In the genomic region with DNA sequence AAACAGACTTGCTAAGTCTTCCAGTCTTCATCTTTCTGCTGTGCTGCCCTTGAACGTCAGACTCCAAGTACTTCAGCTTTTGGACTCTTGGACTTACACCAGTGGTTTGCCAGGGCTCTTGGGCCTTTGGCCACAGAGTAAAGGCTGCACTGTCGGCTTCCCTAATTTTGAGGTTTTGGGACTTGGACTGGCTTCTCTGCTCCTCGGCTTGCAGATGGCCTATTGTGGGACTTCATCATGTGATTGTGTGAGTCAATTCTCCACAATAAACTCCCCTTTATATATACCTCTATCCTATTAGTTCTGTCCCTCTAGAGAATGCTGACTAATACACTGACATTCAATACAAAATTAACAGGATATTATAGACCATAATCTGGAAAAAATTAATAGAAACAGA, we compare ENCODE assay signal across 25 cellular contexts.
DNase-seq lines count a peak whose midpoint lies in the region; ATAC-seq, FAIRE-seq and TF ChIP-seq lines count a peak whose summit lies in the region.
"Had no signal": no experiment of that assay in that cellular context is flagged by ENCODE, and none has a peak within 500 bp of the region (broad histone marks: within the 10 kb centered on the region; RNA-seq: fewer than 3 reads in every experiment).

No MANE protein-coding gene starts in this region.

- no peak overlapping the region for H4K8ac ChIP-seq in trophoblast cell (ENCODE audit: low read depth, low read length)

- peak overlapping the region; percentile 81 for H2BK12ac ChIP-seq in trophoblast cell (ENCODE audit: low read length)

- no peaks in the 10 kb centered on the region for H3K79me2 ChIP-seq in endothelial cell of umbilical vein (ENCODE audit: control insufficient read depth, insufficient read depth, low read length)
- no peaks in the 10 kb centered on the region for H3K79me2 ChIP-seq in trophoblast cell (ENCODE audit: control insufficient read depth, insufficient read depth, low read length, poor library complexity)

- H3K36me3 ChIP-seq in endothelial cell of umbilical vein (ENCODE audit: control insufficient read depth in 2 of 2, extremely low read depth in 1 of 2, insufficient read depth in 2 of 2, low read length in 2 of 2) (no peaks in the 10 kb centered on the region), trophoblast cell (ENCODE audit: control insufficient read depth in 1 of 2, insufficient read depth in 2 of 2, low read length in 2 of 2) (no peaks in the 10 kb centered on the region)
- H3K36me3 ChIP-seq: SJSA1 had no signal

- TF ChIP-seq CTCF in AG10803 (conservative IDR thresholded peaks at IDR 0.05; ENCODE audit: low read length) (no peak), endothelial cell of umbilical vein (IDR thresholded peaks at IDR 0.05; ENCODE audit: extremely low read depth in 1 of 2, insufficient read depth in 1 of 2, low read depth in 1 of 2, low read length in 2 of 2) (no peak), fibroblast of the aortic adventitia (IDR thresholded peaks at IDR 0.05; ENCODE audit: insufficient read depth, low read length) (no peak)

- H3K9ac ChIP-seq in endothelial cell of umbilical vein (replicated peaks; ENCODE audit: extremely low read depth, insufficient read depth, low read length) (no peak overlapping the region), trophoblast cell (ENCODE audit: low read length) (no peak overlapping the region)
- H3K9ac ChIP-seq: GM23248 had no signal

- no peak overlapping the region for H2AFZ ChIP-seq in endothelial cell of umbilical vein (ENCODE audit: low read depth, low read length)
- no peak overlapping the region for H2AFZ ChIP-seq in trophoblast cell (ENCODE audit: insufficient read depth, low read length, poor library complexity)
- H2AFZ ChIP-seq: GM23248, PC-9 had no signal

- no peaks in the 10 kb centered on the region for H3K9me3 ChIP-seq in endothelial cell of umbilical vein (replicated peaks; ENCODE audit: control insufficient read depth, insufficient read depth, low read length)
- no peaks in the 10 kb centered on the region for H3K9me3 ChIP-seq in trophoblast cell (ENCODE audit: insufficient read depth, low read depth, low read length)

- no peak overlapping the region for H3K27ac Mint-ChIP-seq in activated CD8-positive, alpha-beta memory T cell treated with anti-CD3 and anti-CD28 coated beads, Interleukin-2, amount 10 ng/mL, durations not matched to agents 7 days and 5 days
- H3K27ac Mint-ChIP-seq: H9 had no signal

- no peak for ATAC-seq in HG03520 (IDR thresholded peaks at IDR 0.05; ENCODE audit: unreplicated experiment)
- ATAC-seq in activated CD8-positive, alpha-beta memory T cell treated with anti-CD3 and anti-CD28 coated beads, Interleukin-2, amount 10 ng/mL, durations not matched to agents 7 days and 5 days: no peak

- peak; percentile 55 for FAIRE-seq in endothelial cell of umbilical vein (lab: Jason Lieb, UNC)
- FAIRE-seq: GM19239 had no signal

- DNase-seq in AG10803 (ENCODE audit: low read depth): peak; percentile 29
- DNase-seq in endothelial cell of umbilical vein (ENCODE audit: low read depth, low spot score): no peak
- DNase-seq in fibroblast of the aortic adventitia (ENCODE audit: low read depth): peak; percentile 69
- no peak for DNase-seq in trophoblast cell
- no peak for DNase-seq in posterior vena cava (ENCODE audit: low spot score)
- no peak for DNase-seq in activated CD8-positive, alpha-beta memory T cell treated with anti-CD3 and anti-CD28 coated beads, Interleukin-2, amount 10 ng/mL, durations not matched to agents 7 days and 5 days
- DNase-seq: ACHN, DMS153, DND-41, GM23248, H9, IMR-90, KG1, MM.1S, NCI-H1694, NCI-H2081, NCI-H2227 treated with DMSO at 0.1 percent for 48 hours, NCI-H526 treated with DMSO at 0.1 percent for 48 hours, PC-9, Right ventricle myocardium superior, RPMI8226 had no signal

- CTCF ChIA-PET in endothelial cell of umbilical vein (lab: Charles Lee): no interaction called here
- CTCF ChIA-PET in activated CD8-positive, alpha-beta memory T cell treated with anti-CD3 and anti-CD28 coated beads, Interleukin-2, amount 10 ng/mL, durations not matched to agents 7 days and 5 days (lab: Charles Lee): no interaction called here

- intact Hi-C loops in endothelial cell of umbilical vein (cut with micrococcal nuclease) (no loop called here), posterior vena cava (cut with DNase I) (no loop called here)

- no peak overlapping the region for H2AK5ac ChIP-seq in trophoblast cell (ENCODE audit: low read length)

- H3K27me3 Mint-ChIP-seq in activated CD8-positive, alpha-beta memory T cell treated with anti-CD3 and anti-CD28 coated beads, Interleukin-2, amount 10 ng/mL, durations not matched to agents 7 days and 5 days: no peaks in the 10 kb centered on the region

- POLR2A ChIA-PET in endothelial cell of umbilical vein (lab: Charles Lee): no interaction called here

- H3K4me3 ChIP-seq in AG10803 (ENCODE audit: low read length) (no peak overlapping the region), endothelial cell of umbilical vein (replicated peaks in 1 of 3; ENCODE audit: insufficient read depth in 1 of 3, low read depth in 1 of 3, low read length in 3 of 3) (no peak overlapping the region), fibroblast of the aortic adventitia (ENCODE audit: low read depth, low read length) (no peak overlapping the region), trophoblast cell (ENCODE audit: low read depth, low read length) (no peak overlapping the region)
- H3K4me3 ChIP-seq: GM23248, PC-9, SJSA1 had no signal

- H3K36me3 Mint-ChIP-seq in activated CD8-positive, alpha-beta memory T cell treated with anti-CD3 and anti-CD28 coated beads, Interleukin-2, amount 10 ng/mL, durations not matched to agents 7 days and 5 days: no peaks in the 10 kb centered on the region

- H3K4me1 ChIP-seq in endothelial cell of umbilical vein (ENCODE audit: control insufficient read depth, extremely low read depth, insufficient read depth, low read length) (no peaks in the 10 kb centered on the region), trophoblast cell (ENCODE audit: control insufficient read depth in 1 of 2, insufficient read depth in 2 of 2, low read length in 2 of 2) (no peaks in the 10 kb centered on the region)

- H3K4me2 ChIP-seq in endothelial cell of umbilical vein (ENCODE audit: insufficient read depth, low read length): no peak overlapping the region
- no peak overlapping the region for H3K4me2 ChIP-seq in trophoblast cell (ENCODE audit: low read length)
- H3K4me2 ChIP-seq: PC-9 had no signal

- peaks cover 2% of the 10 kb centered on the region for H3K9me3 Mint-ChIP-seq in activated CD8-positive, alpha-beta memory T cell treated with anti-CD3 and anti-CD28 coated beads, Interleukin-2, amount 10 ng/mL, durations not matched to agents 7 days and 5 days (ENCODE audit: low read depth)
- H3K9me3 Mint-ChIP-seq: H9 had no signal

- no peaks in the 10 kb centered on the region for H3K4me1 Mint-ChIP-seq in activated CD8-positive, alpha-beta memory T cell treated with anti-CD3 and anti-CD28 coated beads, Interleukin-2, amount 10 ng/mL, durations not matched to agents 7 days and 5 days

- H4K12ac ChIP-seq in trophoblast cell (ENCODE audit: low read depth, low read length): no peak overlapping the region

- H3K14ac ChIP-seq in trophoblast cell (ENCODE audit: low read length): no peak overlapping the region

- H3K27me3 ChIP-seq in endothelial cell of umbilical vein (ENCODE audit: control insufficient read depth in 2 of 2, insufficient read depth in 2 of 2, low read length in 2 of 2) (no peaks in the 10 kb centered on the region), trophoblast cell (ENCODE audit: insufficient read depth, low read length) (no peaks in the 10 kb centered on the region)
- H3K27me3 ChIP-seq: SJSA1 had no signal

- H3K79me1 ChIP-seq in trophoblast cell (ENCODE audit: low read length): peaks cover 5% of the 10 kb centered on the region

- dilution Hi-C loops in endothelial cell of umbilical vein (cut with MboI; ENCODE audit: extremely low pct_ligation_motif_present, low sequenced_read_pairs): no loop called here

- H3K23ac ChIP-seq in trophoblast cell (ENCODE audit: low read length): no peak overlapping the region

- no CpG with 5 or more reads among the region's 3 CpGs for WGBS in trophoblast cell (ENCODE audit: extremely low coverage, insufficient coverage, insufficient read length)

- H4K20me1 ChIP-seq in endothelial cell of umbilical vein (replicated peaks; ENCODE audit: control insufficient read depth, extremely low read depth, insufficient read depth, low read length): no peaks in the 10 kb centered on the region

- H2BK120ac ChIP-seq in trophoblast cell (ENCODE audit: insufficient read depth, low read length, poor library complexity): no peak overlapping the region

- H3K4ac ChIP-seq in trophoblast cell (ENCODE audit: low read depth, low read length): no peak overlapping the region

- no peak for TF ChIP-seq POLR2A in endothelial cell of umbilical vein (IDR thresholded peaks at IDR 0.05; ENCODE audit: low read depth, low read length)

- H2BK5ac ChIP-seq in trophoblast cell (ENCODE audit: low read depth, low read length, poor library complexity): no peak overlapping the region

- no peaks in the 10 kb centered on the region for H3K9me1 ChIP-seq in endothelial cell of umbilical vein (replicated peaks; ENCODE audit: control insufficient read depth, extremely low read depth, insufficient read depth, low read length)

- no TSS peak for BruUV-seq in endothelial cell of umbilical vein (replicated peaks; lab: Mats Ljungman, UMichigan)

- peak overlapping the region; percentile 52 for H4K91ac ChIP-seq in trophoblast cell (ENCODE audit: low read depth, low read length)

- no peak overlapping the region for H3K4me3 Mint-ChIP-seq in activated CD8-positive, alpha-beta memory T cell treated with anti-CD3 and anti-CD28 coated beads, Interleukin-2, amount 10 ng/mL, durations not matched to agents 7 days and 5 days
- H3K4me3 Mint-ChIP-seq: H9 had no signal

- no peak overlapping the region for H3K18ac ChIP-seq in trophoblast cell (ENCODE audit: low read length)

- no peak overlapping the region for H3K27ac ChIP-seq in endothelial cell of umbilical vein (ENCODE audit: insufficient read depth, low read depth, low read length)
- H3K27ac ChIP-seq in trophoblast cell (ENCODE audit: low read depth, low read length): no peak overlapping the region
- H3K27ac ChIP-seq: 22Rv1, GM23248, PC-9, SJSA1 had no signal

TF ChIP-seq in endothelial cell of umbilical vein, 7 proteins besides CTCF, POLR2A, EP300 and RAD21 (continues in another document):
- TF ChIP-seq GATA2 (IDR thresholded peaks at IDR 0.05; ENCODE audit: insufficient read depth, insufficient read length, low read depth, low read length) (no peak), MYC (IDR thresholded peaks at IDR 0.05; ENCODE audit: low read depth, low read length) (no peak), FOS (IDR thresholded peaks at IDR 0.05; ENCODE audit: borderline replicate concordance, insufficient read depth, low read length) (no peak), JUN (IDR thresholded peaks at IDR 0.05; ENCODE audit: borderline replicate concordance, insufficient read depth, insufficient read length, low read depth) (no peak), POLR2AphosphoS5 (IDR thresholded peaks at IDR 0.05; ENCODE audit: insufficient read depth, low read depth, low read length) (no peak)
- TF ChIP-seq, protein P1, sequence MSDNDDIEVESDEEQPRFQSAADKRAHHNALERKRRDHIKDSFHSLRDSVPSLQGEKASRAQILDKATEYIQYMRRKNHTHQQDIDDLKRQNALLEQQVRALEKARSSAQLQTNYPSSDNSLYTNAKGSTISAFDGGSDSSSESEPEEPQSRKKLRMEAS (IDR thresholded peaks at IDR 0.05; ENCODE audit: insufficient read depth, insufficient read length): no peak

Comparison
In these comparisons a context has a peak if more than half of its experiments do, and no peak if none do; other contexts are left out.
1. DNase-seq: peak in AG10803 (single experiment) and fibroblast of the aortic adventitia (single experiment); none in endothelial cell of umbilical vein (single experiment), trophoblast cell (0 of 2), posterior vena cava (single experiment) and activated CD8-positive, alpha-beta memory T cell treated with anti-CD3 and anti-CD28 coated beads, Interleukin-2, amount 10 ng/mL, durations not matched to agents 7 days and 5 days (single experiment).